33 cellular contexts compared by ENCODE assay signal in genomic region chr11:13082588-13082987, GRCh38.
DNase-seq lines count a peak whose midpoint lies in the region; ATAC-seq and TF ChIP-seq lines count a peak whose summit lies in the region.
"Had no signal": no experiment of that assay in that cellular context is flagged by ENCODE, and none has a peak within 500 bp of the region (broad histone marks: within the 10 kb centered on the region; RNA-seq: fewer than 3 reads in every experiment).

No MANE protein-coding gene starts in this region.

- H3K4me1 ChIP-seq in esophagus muscularis mucosa: no peaks in the 10 kb centered on the region
- H3K4me1 ChIP-seq in neuronal stem cell (ENCODE audit: control insufficient read depth in 2 of 2, insufficient read depth in 1 of 2, low read depth in 1 of 2, low read length in 2 of 2): no peaks in the 10 kb centered on the region
- H3K4me1 ChIP-seq: A549, BE2C, Caco-2 had no signal

- no peak overlapping the region for H3K27ac ChIP-seq in esophagus muscularis mucosa (replicated peaks in 1 of 4)
- H3K27ac ChIP-seq in neuronal stem cell (replicated peaks; ENCODE audit: low read length): no peak overlapping the region
- H3K27ac ChIP-seq: 22Rv1; A549; BLaER1; BLaER1 treated with 17β-estradiol and CSF1 and Interleukin-3, amounts not matched to agents 10 nM and 100 nM; C4-2B had no signal

- no peak overlapping the region for H3K27ac Mint-ChIP-seq in natural killer cell treated with Interleukin-12 subunit alpha and Interleukin-12 subunit beta and Interleukin-15 and Interleukin-18, amount 100 ng/mL, for 72 hours
- H3K27ac Mint-ChIP-seq in natural killer cell (no peak overlapping the region), progenitor cell of endocrine pancreas (no peak overlapping the region)
- H3K27ac Mint-ChIP-seq: B cell; CD14-positive monocyte; CD4-positive, alpha-beta memory T cell; CD4-positive, alpha-beta T cell; CD4-positive, CD25-positive, alpha-beta regulatory T cell; CD8-positive, alpha-beta memory T cell; CD8-positive, alpha-beta T cell had no signal

- no peak overlapping the region for H2AFZ ChIP-seq in neuronal stem cell (ENCODE audit: low read length)

- H3K9ac ChIP-seq in neuronal stem cell (ENCODE audit: low read depth, low read length, poor library complexity): no peak overlapping the region
- H3K9ac ChIP-seq: BLaER1; BLaER1 treated with 17β-estradiol and CSF1 and Interleukin-3, amounts not matched to agents 10 nM and 100 nM had no signal

- peaks cover 0 to 48% (median 0%) of the 10 kb centered on the region in 4 donors for H3K27me3 ChIP-seq in esophagus muscularis mucosa
- peaks cover 0 to 28% (median 0%) of the 10 kb centered on the region in 3 experiments for H3K27me3 ChIP-seq in neuronal stem cell (ENCODE audit: control insufficient read depth in 3 of 3, insufficient read depth in 3 of 3, low read depth in 1 of 3, low read length in 3 of 3)
- H3K27me3 ChIP-seq: BE2C; BLaER1; BLaER1 treated with 17β-estradiol and CSF1 and Interleukin-3, amounts not matched to agents 10 nM and 100 nM had no signal

- peak; percentile 31 to 61 for ATAC-seq in natural killer cell treated with Interleukin-12 subunit alpha and Interleukin-12 subunit beta and Interleukin-15 and Interleukin-18, amount 100 ng/mL, for 72 hours
- no peak for ATAC-seq in natural killer cell
- ATAC-seq: A549; CD8-positive, alpha-beta T cell had no signal

- 82% methylated on average over 1 of the region's 1 CpG for WGBS in esophagus muscularis mucosa
- no CpG with 5 or more reads among the region's 1 CpG for WGBS in neuronal stem cell (ENCODE audit: extremely low coverage in 2 of 2, insufficient read length in 2 of 2, insufficient replicate concordance in 1 of 2), 2 donors

- H3K4ac ChIP-seq in neuronal stem cell (ENCODE audit: low read length): no peak overlapping the region

- no peak overlapping the region for H3K18ac ChIP-seq in neuronal stem cell (ENCODE audit: low read length)

- H2AK5ac ChIP-seq in neuronal stem cell (ENCODE audit: low read depth, low read length): peak overlapping the region; percentile 53

- no peak overlapping the region for H3K14ac ChIP-seq in neuronal stem cell (ENCODE audit: low read length)

- no peak overlapping the region for H4K8ac ChIP-seq in neuronal stem cell (ENCODE audit: low read depth, low read length)

- H3K9me3 ChIP-seq in esophagus muscularis mucosa (peaks cover 0 to 1% (median 0%) of the 10 kb centered on the region in 4 donors), neuronal stem cell (replicated peaks in 1 of 2; ENCODE audit: control insufficient read depth in 2 of 2, insufficient read depth in 1 of 2, low read depth in 1 of 2, low read length in 2 of 2) (peaks cover 0 to 2% of the 10 kb centered on the region in 2 donors)
- H3K9me3 ChIP-seq: A549, BE2C, BLaER1, Caco-2 had no signal

- no peaks in the 10 kb centered on the region for H3K36me3 Mint-ChIP-seq in natural killer cell treated with Interleukin-12 subunit alpha and Interleukin-12 subunit beta and Interleukin-15 and Interleukin-18, amount 100 ng/mL, for 72 hours
- H3K36me3 Mint-ChIP-seq in natural killer cell (no peaks in the 10 kb centered on the region), progenitor cell of endocrine pancreas (ENCODE audit: insufficient read depth) (no peaks in the 10 kb centered on the region)
- H3K36me3 Mint-ChIP-seq: CD14-positive monocyte; CD4-positive, alpha-beta memory T cell; CD4-positive, CD25-positive, alpha-beta regulatory T cell; CD8-positive, alpha-beta memory T cell; CD8-positive, alpha-beta T cell had no signal

- H3K9me3 Mint-ChIP-seq in natural killer cell treated with Interleukin-12 subunit alpha and Interleukin-12 subunit beta and Interleukin-15 and Interleukin-18, amount 100 ng/mL, for 72 hours: no peaks in the 10 kb centered on the region
- no peaks in the 10 kb centered on the region for H3K9me3 Mint-ChIP-seq in natural killer cell
- no peaks in the 10 kb centered on the region for H3K9me3 Mint-ChIP-seq in progenitor cell of endocrine pancreas (ENCODE audit: low read depth)
- H3K9me3 Mint-ChIP-seq: CD8-positive, alpha-beta T cell had no signal

- no peaks in the 10 kb centered on the region for H3K4me1 Mint-ChIP-seq in natural killer cell treated with Interleukin-12 subunit alpha and Interleukin-12 subunit beta and Interleukin-15 and Interleukin-18, amount 100 ng/mL, for 72 hours (ENCODE audit: low read depth in 2 of 2)
- no peaks in the 10 kb centered on the region for H3K4me1 Mint-ChIP-seq in natural killer cell
- H3K4me1 Mint-ChIP-seq in progenitor cell of endocrine pancreas (ENCODE audit: low read depth): peaks cover 4% of the 10 kb centered on the region
- H3K4me1 Mint-ChIP-seq: B cell; CD14-positive monocyte; CD4-positive, alpha-beta memory T cell; CD8-positive, alpha-beta memory T cell had no signal

- H3K4me2 ChIP-seq in neuronal stem cell (ENCODE audit: insufficient read depth, low read length, poor library complexity, severe bottlenecking): no peak overlapping the region
- H3K4me2 ChIP-seq: A549; BLaER1; BLaER1 treated with 17β-estradiol and CSF1 and Interleukin-3, amounts not matched to agents 10 nM and 100 nM had no signal

- DNase-seq in natural killer cell treated with Interleukin-12 subunit alpha and Interleukin-12 subunit beta and Interleukin-15 and Interleukin-18, amount 100 ng/mL, for 72 hours (ENCODE audit: low spot score): no peak
- DNase-seq in natural killer cell (no peak), esophagus muscularis mucosa (ENCODE audit: extremely low spot score) (peak; percentile 64), neuronal stem cell (ENCODE audit: low spot score) (no peak), progenitor cell of endocrine pancreas (ENCODE audit: low spot score, unreplicated experiment) (no peak), NOMO-1 treated with DMSO at 0.1 percent for 48 hours (lab: John Stamatoyannopoulos, UW; ENCODE audit: unreplicated experiment) (no peak)
- DNase-seq: 8988T; ACHN; AML-193; BE2C; C1 segment of cervical spinal cord; Caco-2; Calu3; CD4-positive, alpha-beta memory T cell; CD4-positive, alpha-beta T cell; CD4-positive, CD25-positive, alpha-beta regulatory T cell; CD8-positive, alpha-beta memory T cell; CD8-positive, alpha-beta T cell; COR-L47; DMS 273 treated with DMSO at 0.1 percent for 48 hours; DMS153; DMS53; DMS79; DMS79 treated with DMSO at 0.1 percent for 48 hours; DND-41; EL had no signal

- intact Hi-C loops in natural killer cell (cut with micrococcal nuclease) (no loop called here), esophagus muscularis mucosa (cut with DNase I) (no loop called here)

- TF ChIP-seq EP300 in esophagus muscularis mucosa (IDR thresholded peaks at IDR 0.05): no peak

- no peak overlapping the region for H3K23ac ChIP-seq in neuronal stem cell (ENCODE audit: low read depth, low read length, poor library complexity)

- H3K27me3 Mint-ChIP-seq in natural killer cell treated with Interleukin-12 subunit alpha and Interleukin-12 subunit beta and Interleukin-15 and Interleukin-18, amount 100 ng/mL, for 72 hours: peaks cover 57 to 80% of the 10 kb centered on the region in 2 donors
- H3K27me3 Mint-ChIP-seq in natural killer cell (ENCODE audit: low read depth in 2 of 2) (peaks cover 44 to 64% of the 10 kb centered on the region in 2 donors), progenitor cell of endocrine pancreas (peaks cover 31% of the 10 kb centered on the region)

- no peaks in the 10 kb centered on the region for H3K79me1 ChIP-seq in neuronal stem cell (ENCODE audit: low read depth, low read length)

- no peak overlapping the region for H2BK5ac ChIP-seq in neuronal stem cell (ENCODE audit: low read length)

- H2BK12ac ChIP-seq in neuronal stem cell (ENCODE audit: low read length): no peak overlapping the region

- no peak overlapping the region for H3K4me3 Mint-ChIP-seq in natural killer cell treated with Interleukin-12 subunit alpha and Interleukin-12 subunit beta and Interleukin-15 and Interleukin-18, amount 100 ng/mL, for 72 hours
- H3K4me3 Mint-ChIP-seq in natural killer cell (no peak overlapping the region), progenitor cell of endocrine pancreas (ENCODE audit: low read depth) (no peak overlapping the region)
- H3K4me3 Mint-ChIP-seq: B cell; CD14-positive monocyte; CD4-positive, alpha-beta memory T cell; CD4-positive, alpha-beta T cell; CD4-positive, CD25-positive, alpha-beta regulatory T cell; CD8-positive, alpha-beta memory T cell; CD8-positive, alpha-beta T cell had no signal

- no peak overlapping the region for H2BK120ac ChIP-seq in neuronal stem cell (ENCODE audit: low read depth, low read length)

- TF ChIP-seq POLR2A in esophagus muscularis mucosa (IDR thresholded peaks at IDR 0.05; ENCODE audit: low read depth): no peak

- no peak overlapping the region for H4K91ac ChIP-seq in neuronal stem cell (ENCODE audit: low read depth, low read length, poor library complexity)

- no peak for TF ChIP-seq CTCF in natural killer cell (IDR thresholded peaks at IDR 0.05)
- TF ChIP-seq CTCF in esophagus muscularis mucosa (IDR thresholded peaks at IDR 0.05): no peak
- no peak for TF ChIP-seq CTCF in progenitor cell of endocrine pancreas (IDR thresholded peaks at IDR 0.05; ENCODE audit: unreplicated experiment)

- H3K36me3 ChIP-seq in esophagus muscularis mucosa (no peaks in the 10 kb centered on the region), neuronal stem cell (replicated peaks in 1 of 2; ENCODE audit: control insufficient read depth in 2 of 2, insufficient read depth in 2 of 2, low read length in 2 of 2) (no peaks in the 10 kb centered on the region)
- H3K36me3 ChIP-seq: BE2C; BLaER1; BLaER1 treated with 17β-estradiol and CSF1 and Interleukin-3, amounts not matched to agents 10 nM and 100 nM had no signal

- no peak overlapping the region for H3K4me3 ChIP-seq in esophagus muscularis mucosa
- no peak overlapping the region for H3K4me3 ChIP-seq in neuronal stem cell (ENCODE audit: low read length in 2 of 2)
- H3K4me3 ChIP-seq: A549; BLaER1; BLaER1 treated with 17β-estradiol and CSF1 and Interleukin-3, amounts not matched to agents 10 nM and 100 nM had no signal

- H2BK15ac ChIP-seq in neuronal stem cell (ENCODE audit: low read length): no peak overlapping the region

Comparison
In these comparisons a context has a peak if more than half of its experiments do, and no peak if none do; other contexts are left out.
1. ATAC-seq: peak in natural killer cell treated with Interleukin-12 subunit alpha and Interleukin-12 subunit beta and Interleukin-15 and Interleukin-18, amount 100 ng/mL, for 72 hours (2 of 2); none in natural killer cell (0 of 3).